In genomic region chr7:74289660-74290589, GRCh38 we compare ENCODE assay signal across 1 cellular context.
TF ChIP-seq lines count a peak whose summit lies in the region.

No MANE protein-coding gene starts in this region.

TF ChIP-seq in HCT116, 20 proteins besides CTCF, POLR2A, EP300 and RAD21 (continued from another document):
- TF ChIP-seq REST (IDR thresholded peaks at IDR 0.05; ENCODE audit: low read depth) (no peak), SIN3A (IDR thresholded peaks at IDR 0.05; ENCODE audit: low read depth) (no peak), TCF7L2 (IDR thresholded peaks at IDR 0.05; ENCODE audit: borderline replicate concordance, extremely low read depth, insufficient read depth, insufficient read length) (no peak), POLR2AphosphoS5 (IDR thresholded peaks at IDR 0.05; ENCODE audit: low read depth, low read length) (no peak), MAX (IDR thresholded peaks at IDR 0.05) (no peak), JUND (IDR thresholded peaks at IDR 0.05) (no peak), ZNF274 (IDR thresholded peaks at IDR 0.05; ENCODE audit: low read depth, low read length) (no peak), ZBTB33 (IDR thresholded peaks at IDR 0.05; ENCODE audit: extremely low read depth, insufficient replicate concordance, low read length) (no peak), CBX3 (IDR thresholded peaks at IDR 0.05; ENCODE audit: low read depth) (no peak), SP1 (IDR thresholded peaks at IDR 0.05; ENCODE audit: low read depth) (no peak)
